ENCODE assay signal across 2 cellular contexts in the genomic region with DNA sequence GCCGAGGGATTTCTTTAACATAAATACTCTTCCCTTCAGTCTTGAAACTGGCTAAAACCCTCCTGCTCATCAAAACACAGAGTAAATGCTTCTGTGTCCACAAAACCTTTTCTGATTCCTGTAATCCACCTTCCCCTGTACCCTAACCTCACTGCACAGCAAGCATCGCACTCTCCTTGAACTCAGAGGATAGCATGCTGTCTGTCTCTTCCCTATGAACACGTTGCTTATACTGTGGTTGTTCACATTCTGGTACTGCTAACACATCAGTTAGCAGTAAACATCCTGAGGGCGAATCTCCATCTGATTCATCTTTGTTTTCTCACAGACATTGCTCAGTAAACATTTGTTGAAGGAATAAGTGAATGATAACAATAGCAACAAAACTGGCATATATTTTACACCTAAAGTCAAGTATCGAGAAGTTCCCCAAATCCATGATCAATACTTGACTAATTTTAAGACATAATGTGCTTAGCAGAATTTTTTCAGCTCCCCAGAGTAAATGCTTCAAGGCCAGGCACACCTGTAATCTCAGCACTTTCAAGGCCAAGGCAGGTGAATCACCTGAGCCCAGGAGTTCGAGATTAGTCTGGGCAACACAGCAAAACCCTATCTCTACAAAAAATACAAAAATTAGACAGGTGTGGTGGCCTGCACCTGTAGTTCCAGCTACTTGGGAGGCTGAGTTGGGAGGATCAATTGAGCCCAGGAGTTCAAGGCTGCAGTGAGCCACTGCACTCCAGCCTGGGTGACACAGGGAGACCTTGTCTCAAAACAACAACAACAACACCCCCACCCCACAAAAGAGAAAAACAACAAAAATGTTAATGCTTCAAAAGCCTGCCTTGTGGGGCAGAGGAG.
TF ChIP-seq lines count a peak whose summit lies in the region.

No MANE protein-coding gene starts in this region.

TF ChIP-seq in K562, 482 proteins besides CTCF, POLR2A, EP300 and RAD21:
- TF ChIP-seq POLR2G (IDR thresholded peaks at IDR 0.05; ENCODE audit: low read depth, low read length), result no peak
- TF ChIP-seq ZNF143 (CRISPR knock-in tag; IDR thresholded peaks at IDR 0.05), result no peak
- no peak for TF ChIP-seq RBFOX2 (IDR thresholded peaks at IDR 0.05; ENCODE audit: low read depth, low read length)
- TF ChIP-seq FOXJ2 (tag; IDR thresholded peaks at IDR 0.05), result no peak
- no peak for TF ChIP-seq ZNF280A (IDR thresholded peaks at IDR 0.05; ENCODE audit: low read depth, partially characterized antibody)
- no peak for TF ChIP-seq SMARCA5 (IDR thresholded peaks at IDR 0.05)
- TF ChIP-seq TAF9B (IDR thresholded peaks at IDR 0.05; ENCODE audit: partially characterized antibody), result no peak
- TF ChIP-seq FOXA3 (CRISPR knock-in tag; conservative IDR thresholded peaks at IDR 0.05 in 1 of 2, IDR thresholded peaks at IDR 0.05 in 1 of 2), result no peak
- TF ChIP-seq, protein P1, sequence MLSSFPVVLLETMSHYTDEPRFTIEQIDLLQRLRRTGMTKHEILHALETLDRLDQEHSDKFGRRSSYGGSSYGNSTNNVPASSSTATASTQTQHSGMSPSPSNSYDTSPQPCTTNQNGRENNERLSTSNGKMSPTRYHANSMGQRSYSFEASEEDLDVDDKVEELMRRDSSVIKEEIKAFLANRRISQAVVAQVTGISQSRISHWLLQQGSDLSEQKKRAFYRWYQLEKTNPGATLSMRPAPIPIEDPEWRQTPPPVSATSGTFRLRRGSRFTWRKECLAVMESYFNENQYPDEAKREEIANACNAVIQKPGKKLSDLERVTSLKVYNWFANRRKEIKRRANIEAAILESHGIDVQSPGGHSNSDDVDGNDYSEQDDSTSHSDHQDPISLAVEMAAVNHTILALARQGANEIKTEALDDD (IDR thresholded peaks at IDR 0.05), result no peak
- TF ChIP-seq, protein P2, sequence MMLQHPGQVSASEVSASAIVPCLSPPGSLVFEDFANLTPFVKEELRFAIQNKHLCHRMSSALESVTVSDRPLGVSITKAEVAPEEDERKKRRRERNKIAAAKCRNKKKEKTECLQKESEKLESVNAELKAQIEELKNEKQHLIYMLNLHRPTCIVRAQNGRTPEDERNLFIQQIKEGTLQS (IDR thresholded peaks at IDR 0.05), result no peak
- TF ChIP-seq, protein P2 (CRISPR knock-in tag; conservative IDR thresholded peaks at IDR 0.05), result no peak
- no peak for TF ChIP-seq CCNT2 (IDR thresholded peaks at IDR 0.05; ENCODE audit: borderline replicate concordance, extremely low read depth, insufficient read length, low read depth, low read length)
- no peak for TF ChIP-seq USF2 (CRISPR knock-in tag; IDR thresholded peaks at IDR 0.05)
- TF ChIP-seq NFIC (IDR thresholded peaks at IDR 0.05), result no peak
- TF ChIP-seq JUNB (CRISPR knock-in tag; conservative IDR thresholded peaks at IDR 0.05), result no peak

TF ChIP-seq in SK-N-SH, 30 proteins besides CTCF, POLR2A, EP300 and RAD21:
- TF ChIP-seq PBX3 (IDR thresholded peaks at IDR 0.05) (no peak), MEF2A (IDR thresholded peaks at IDR 0.05; ENCODE audit: borderline replicate concordance, low read depth) (no peak), GATA2 (CRISPR knock-in tag; IDR thresholded peaks at IDR 0.05) (no peak), EZH2phosphoT487 (IDR thresholded peaks at IDR 0.05; ENCODE audit: borderline replicate concordance, low read depth) (no peak), SIN3A (IDR thresholded peaks at IDR 0.05; ENCODE audit: borderline replicate concordance, low read depth, low read length) (no peak), ZBTB33 (IDR thresholded peaks at IDR 0.05; ENCODE audit: borderline replicate concordance, low read depth) (no peak), RFX5 (IDR thresholded peaks at IDR 0.05; ENCODE audit: low read length) (no peak), USF2 (IDR thresholded peaks at IDR 0.05; ENCODE audit: borderline replicate concordance, low read depth, low read length) (no peak), TAF1 (IDR thresholded peaks at IDR 0.05; ENCODE audit: borderline replicate concordance, low read depth, low read length) (no peak), FOSL2 (IDR thresholded peaks at IDR 0.05; ENCODE audit: borderline replicate concordance, low read depth) (no peak), SMC3 (IDR thresholded peaks at IDR 0.05; ENCODE audit: low read depth, low read length) (no peak), RCOR1 (IDR thresholded peaks at IDR 0.05; ENCODE audit: low read length) (no peak), FOXM1 (IDR thresholded peaks at IDR 0.05; ENCODE audit: low read depth) (no peak), REST (IDR thresholded peaks at IDR 0.05; ENCODE audit: low read depth, low read length) (no peak)
